9 cellular contexts compared by ENCODE assay signal in the genomic region with DNA sequence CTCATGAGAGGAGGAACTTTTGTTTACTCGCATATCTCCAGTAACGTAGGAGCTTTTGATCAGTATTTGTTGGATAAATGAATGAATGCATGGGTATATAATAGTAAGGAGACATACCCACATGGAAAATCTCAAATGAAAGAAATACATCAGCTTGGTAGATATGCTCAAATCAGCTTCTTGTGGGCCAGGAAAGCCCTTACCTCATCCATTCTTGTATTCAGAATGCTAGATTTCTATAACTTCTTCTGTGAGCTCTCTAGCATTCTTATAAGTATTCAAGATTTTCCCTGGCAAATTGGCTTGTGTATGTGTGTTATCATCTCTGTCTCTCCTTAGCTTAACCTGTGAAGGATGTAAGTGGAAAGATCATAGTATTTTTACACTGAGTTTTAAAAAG.
DNase-seq lines count a peak whose midpoint lies in the region; ATAC-seq and TF ChIP-seq lines count a peak whose summit lies in the region.
"Had no signal": no experiment of that assay in that cellular context is flagged by ENCODE, and none has a peak within 500 bp of the region (broad histone marks: within the 10 kb centered on the region; RNA-seq: fewer than 3 reads in every experiment).

No MANE protein-coding gene starts in this region.

- DNase-seq in H7: no peak
- no peak for DNase-seq in coronary artery (ENCODE audit: low spot score)
- DNase-seq in osteoblast (ENCODE audit: insufficient read length, low spot score, missing footprints): no peak
- DNase-seq in NCI-H345 (lab: John Stamatoyannopoulos, UW): no peak
- DNase-seq in Kasumi-1 (lab: John Stamatoyannopoulos, UW): no peak
- DNase-seq in NCI-H2107 treated with DMSO at 0.1 percent for 48 hours (lab: John Stamatoyannopoulos, UW; ENCODE audit: unreplicated experiment): no peak
- DNase-seq: foreskin keratinocyte had no signal

- H3K36me3 ChIP-seq in H7 (replicated peaks; ENCODE audit: control insufficient read depth, insufficient read depth, low read length) (no peaks in the 10 kb centered on the region), OCI-LY3 (replicated peaks; ENCODE audit: low read depth, low read length) (peaks cover 4% of the 10 kb centered on the region), osteoblast (ENCODE audit: insufficient read depth, low read length) (no peaks in the 10 kb centered on the region)

- H3K4me3 ChIP-seq in H7 (ENCODE audit: insufficient read depth, low read depth, low read length) (peak overlapping the region; percentile 88; the same call in 1 of the 2 replicates), OCI-LY3 (ENCODE audit: low read length) (peak overlapping the region; percentile 87), coronary artery (peak overlapping the region; percentile 92), osteoblast (ENCODE audit: insufficient read depth, low read length) (peak overlapping the region; percentile 90)

- H2AFZ ChIP-seq in OCI-LY3 (ENCODE audit: low read depth, low read length): no peak overlapping the region
- H2AFZ ChIP-seq in osteoblast (ENCODE audit: low read length): peak overlapping the region; percentile 93

- H3K27me3 ChIP-seq in H7 (ENCODE audit: control insufficient read depth, insufficient read depth, low read length): no peaks in the 10 kb centered on the region
- no peaks in the 10 kb centered on the region for H3K27me3 ChIP-seq in OCI-LY3 (ENCODE audit: low read depth, low read length)
- H3K27me3 ChIP-seq in osteoblast (ENCODE audit: insufficient read depth, low read length): no peaks in the 10 kb centered on the region
- H3K27me3 ChIP-seq: foreskin keratinocyte had no signal

- H3K79me2 ChIP-seq in OCI-LY3 (ENCODE audit: low read length) (no peaks in the 10 kb centered on the region; the same call in 1 of the 2 replicates), osteoblast (ENCODE audit: insufficient read depth, low read length) (no peaks in the 10 kb centered on the region)

- peak overlapping the region; percentile 93 for H3K9ac ChIP-seq in OCI-LY3 (ENCODE audit: low read length)

- H3K4me1 ChIP-seq in OCI-LY3 (ENCODE audit: low read length): peaks cover 53% of the 10 kb centered on the region
- peaks cover 39% of the 10 kb centered on the region for H3K4me1 ChIP-seq in osteoblast (ENCODE audit: insufficient read depth, low read length)
- H3K4me1 ChIP-seq: foreskin keratinocyte had no signal

- no peak for ATAC-seq in GM21723 (IDR thresholded peaks at IDR 0.05; ENCODE audit: unreplicated experiment)
- ATAC-seq: foreskin keratinocyte had no signal

- H3K27ac ChIP-seq in OCI-LY3 (ENCODE audit: low read length) (peak overlapping the region; percentile 99), coronary artery (peak overlapping the region; percentile 73 to 99), osteoblast (ENCODE audit: low read depth, low read length) (peak overlapping the region; percentile 89)

- H4K20me1 ChIP-seq in OCI-LY3 (ENCODE audit: insufficient read depth, low read length): no peaks in the 10 kb centered on the region
- H4K20me1 ChIP-seq in osteoblast (ENCODE audit: insufficient read depth, low read length): no peaks in the 10 kb centered on the region

- H3K4me2 ChIP-seq in OCI-LY3 (ENCODE audit: low read length) (peak overlapping the region; percentile 94), osteoblast (ENCODE audit: insufficient read depth, low read length) (peak overlapping the region; percentile 94)

- TF ChIP-seq CTCF in OCI-LY3 (IDR thresholded peaks at IDR 0.05; ENCODE audit: low read depth, low read length): no peak
- TF ChIP-seq CTCF in coronary artery (IDR thresholded peaks at IDR 0.05): no peak
- TF ChIP-seq CTCF in osteoblast (IDR thresholded peaks at IDR 0.05; ENCODE audit: extremely low read depth, low read depth, low read length): no peak

- H3K9me3 ChIP-seq in OCI-LY3 (ENCODE audit: insufficient read depth, low read length) (peaks cover 4% of the 10 kb centered on the region; the same call in 1 of the 2 replicates), osteoblast (ENCODE audit: low read depth, low read length) (no peaks in the 10 kb centered on the region)
